Comparison of ENCODE assay signal across 8 cellular contexts in genomic region chr1:43531453-43531905, GRCh38. TPM values are rescaled to one million over a fixed set of nuclear protein-coding genes. Genes with fewer than 3 reads are reported as not detected.
A peak's percentile ranks its signal among the peaks of the same experiment; 100 is the strongest.
DNase-seq lines count a peak whose midpoint lies in the region; ATAC-seq lines count a peak whose summit lies in the region.

No MANE protein-coding gene starts in this region.

- H3K4me3 Mint-ChIP-seq in activated naive CD8-positive, alpha-beta T cell: peak overlapping the region; percentile 92

- H3K27me3 Mint-ChIP-seq in activated naive CD8-positive, alpha-beta T cell: peaks cover 24% of the 10 kb centered on the region

- DNase-seq in HPDE6-E6E7 (ENCODE audit: extremely low spot score): peak; percentile 29
- DNase-seq in iPS DF 6.9 (ENCODE audit: low read depth, low spot score): no peak
- no peak for DNase-seq in foreskin melanocyte

- H3K4me3 ChIP-seq in BLaER1 treated with 17β-estradiol and CSF1 and Interleukin-3, amounts not matched to agents 10 nM and 100 nM: peak overlapping the region; percentile 54 to 75 (median 67)
- peak overlapping the region; percentile 66 for H3K4me3 ChIP-seq in iPS DF 6.9 (ENCODE audit: low read length)
- H3K4me3 ChIP-seq in skeletal muscle satellite cell (ENCODE audit: low read length): peak overlapping the region; percentile 75

- H3K36me3 ChIP-seq in BLaER1 treated with 17β-estradiol and CSF1 and Interleukin-3, amounts not matched to agents 10 nM and 100 nM: no peaks in the 10 kb centered on the region
- H3K36me3 ChIP-seq in iPS DF 6.9 (ENCODE audit: control insufficient read depth, insufficient read depth, low read length) (no peaks in the 10 kb centered on the region), skeletal muscle satellite cell (ENCODE audit: insufficient read depth, low read length) (no peaks in the 10 kb centered on the region)

- peak overlapping the region; percentile 79 to 99 (median 96) for H3K4me2 ChIP-seq in BLaER1 treated with 17β-estradiol and CSF1 and Interleukin-3, amounts not matched to agents 10 nM and 100 nM
- H3K4me2 ChIP-seq in skeletal muscle satellite cell (ENCODE audit: low read length): peak overlapping the region; percentile 85

- H3K4me1 ChIP-seq in BLaER1 treated with 17β-estradiol and CSF1 and Interleukin-3, amounts not matched to agents 10 nM and 100 nM: peaks cover 10 to 35% (median 24%) of the 10 kb centered on the region in 10 experiments; a peak in 19 of 20 replicates
- H3K4me1 ChIP-seq in iPS DF 6.9 (ENCODE audit: control insufficient read depth, insufficient read depth, low read length): peaks cover 5% of the 10 kb centered on the region; the same call in 1 of the 2 replicates
- H3K4me1 ChIP-seq in skeletal muscle satellite cell (ENCODE audit: control insufficient read depth, insufficient read depth, low read length): peaks cover 3% of the 10 kb centered on the region

- H3K27me3 ChIP-seq in BLaER1 treated with 17β-estradiol and CSF1 and Interleukin-3, amounts not matched to agents 10 nM and 100 nM: peaks cover 0 to 28% (median 0%) of the 10 kb centered on the region in 11 experiments; a peak in 8 of 22 replicates
- H3K27me3 ChIP-seq in iPS DF 6.9 (ENCODE audit: control insufficient read depth, insufficient read depth, low read length) (no peaks in the 10 kb centered on the region), skeletal muscle satellite cell (ENCODE audit: control insufficient read depth, insufficient read depth, low read length) (peaks cover 3% of the 10 kb centered on the region)

- ATAC-seq in HG02938 (IDR thresholded peaks at IDR 0.05; ENCODE audit: unreplicated experiment) (no peak), GM18861 (IDR thresholded peaks at IDR 0.05; ENCODE audit: unreplicated experiment) (no peak)

- H3K36me3 Mint-ChIP-seq in activated naive CD8-positive, alpha-beta T cell: no peaks in the 10 kb centered on the region

- H4K20me1 ChIP-seq in BLaER1 treated with 17β-estradiol and CSF1 and Interleukin-3, amounts not matched to agents 10 nM and 100 nM: peaks cover 0 to 43% (median 0%) of the 10 kb centered on the region in 11 experiments; a peak in 8 of 22 replicates

- H3K27ac Mint-ChIP-seq in activated naive CD8-positive, alpha-beta T cell: peak overlapping the region; percentile 64

- WGBS in iPS DF 6.9 (ENCODE audit: insufficient coverage, insufficient read length): no CpG with 5 or more reads among the region's 63 CpGs

- peak overlapping the region in 3 of 11 experiments; percentile 21 to 27 (median 27); a peak in 2 of 22 replicates for H3K27ac ChIP-seq in BLaER1 treated with 17β-estradiol and CSF1 and Interleukin-3, amounts not matched to agents 10 nM and 100 nM
- no peak overlapping the region for H3K27ac ChIP-seq in iPS DF 6.9 (ENCODE audit: low read length)

- H3K9ac ChIP-seq in BLaER1 treated with 17β-estradiol and CSF1 and Interleukin-3, amounts not matched to agents 10 nM and 100 nM: peak overlapping the region; percentile 44 to 79 (median 72); a peak in 19 of 22 replicates
- peak overlapping the region; percentile 61 for H3K9ac ChIP-seq in skeletal muscle satellite cell (ENCODE audit: low read depth, low read length)

- no peaks in the 10 kb centered on the region for H3K9me3 ChIP-seq in BLaER1 treated with 17β-estradiol and CSF1 and Interleukin-3, amounts not matched to agents 10 nM and 100 nM (replicated peaks in 1 of 11)
- no peaks in the 10 kb centered on the region for H3K9me3 ChIP-seq in iPS DF 6.9 (ENCODE audit: control insufficient read depth, insufficient read depth, low read length)
- H3K9me3 ChIP-seq in skeletal muscle satellite cell (replicated peaks; ENCODE audit: low read length): no peaks in the 10 kb centered on the region

- H3K9me3 Mint-ChIP-seq in activated naive CD8-positive, alpha-beta T cell (ENCODE audit: low read depth): no peaks in the 10 kb centered on the region

- peaks cover 19% of the 10 kb centered on the region for H3K4me1 Mint-ChIP-seq in activated naive CD8-positive, alpha-beta T cell (ENCODE audit: low read depth)

RNA-seq across cellular contexts. Expression of gene PTPRF, which starts 0.8 kb away (rescaled TPM):
- 9.6 and 10.0 TPM in 2 replicates for total RNA-seq in skeletal muscle satellite cell (2012; rRNA removed)
